Comparison of ENCODE assay signal across 20 cellular contexts in genomic region chr12:58419182-58419760, GRCh38.
"Had no signal": no experiment of that assay in that cellular context is flagged by ENCODE, and none has a peak within 500 bp of the region (broad histone marks: within the 10 kb centered on the region; RNA-seq: fewer than 3 reads in every experiment).

No MANE protein-coding gene starts in this region.

- H3K4me3 ChIP-seq: adrenal gland, coronary artery, mucosa of descending colon, prostate gland, right lobe of liver, thoracic aorta, uterus had no signal

- DNase-seq: activated CD4-positive, alpha-beta T cell treated with anti-CD3 and anti-CD28 coated beads, Interleukin-2, amount 10 ng/mL, durations not matched to agents 7 days and 5 days; activated naive CD4-positive, alpha-beta T cell treated with anti-CD3 and anti-CD28 coated beads, Interleukin-2, amount 50 U/mL, for 16 hours; activated T-cell treated with anti-CD3 and anti-CD28 coated beads for 4 hours; adrenal gland; caudate nucleus; effector CD4-positive, alpha-beta T cell; glutamatergic neuron; immature natural killer cell; left colon; mucosa of descending colon; naive thymus-derived CD8-positive, alpha-beta T cell; nucleus accumbens; right lobe of liver; stimulated activated CD4-positive, alpha-beta T cell treated with anti-CD3 and anti-CD28 coated beads, Interleukin-2, amount 100 ng/mL, for 24 hours; SW 1271; uterus had no signal

- H3K27ac ChIP-seq: adrenal gland, coronary artery, prostate gland, right lobe of liver, thoracic aorta, uterus had no signal

- H3K9me3 ChIP-seq: adrenal gland, mucosa of descending colon, prostate gland, right lobe of liver, thoracic aorta, uterus had no signal

- H3K36me3 ChIP-seq: adrenal gland, prostate gland, right lobe of liver, thoracic aorta, uterus had no signal

- H3K4me1 ChIP-seq: prostate gland, right lobe of liver, uterus had no signal

- H3K27me3 ChIP-seq: adrenal gland, right lobe of liver, uterus had no signal

- ATAC-seq: left colon; mucosa of descending colon; naive thymus-derived CD8-positive, alpha-beta T cell; right lobe of liver; WTC11 had no signal
